Comparison of ENCODE assay signal across 1 cellular context in the genomic region with DNA sequence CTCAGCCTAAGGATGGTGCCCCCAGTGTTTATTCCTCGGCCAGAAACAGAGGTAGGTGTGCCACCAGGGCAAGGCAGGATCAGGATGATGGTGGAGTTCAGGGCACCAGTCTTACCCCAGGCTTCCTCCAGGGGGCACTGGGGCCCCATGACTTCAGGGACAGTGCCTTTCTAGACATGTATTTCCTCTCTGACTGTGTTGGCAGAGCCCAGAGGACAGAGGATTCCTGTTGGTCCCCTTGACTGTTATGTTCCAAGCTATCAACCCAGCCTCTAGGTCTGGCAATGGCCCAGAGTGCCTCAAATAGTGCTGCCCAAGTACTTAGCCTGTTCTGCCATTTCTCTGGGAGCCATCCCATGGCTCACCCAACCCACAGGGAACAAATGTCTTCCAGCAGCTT.
TF ChIP-seq lines count a peak whose summit lies in the region.

No MANE protein-coding gene starts in this region.

TF ChIP-seq in HepG2, 621 proteins besides CTCF, POLR2A, EP300 and RAD21 (continues in another document):
- TF ChIP-seq RXRA (CRISPR knock-in tag; IDR thresholded peaks at IDR 0.05) (peak; percentile 21; the same call in 1 of the 2 replicates), ELF3 (CRISPR knock-in tag; IDR thresholded peaks at IDR 0.05) (peak; percentile 66; the same call in 1 of the 2 replicates), SMC3 (IDR thresholded peaks at IDR 0.05; ENCODE audit: low read length) (peak; percentile 100), ETV6 (CRISPR knock-in tag; conservative IDR thresholded peaks at IDR 0.05) (0 out of 2 replicates have a peak, but pooled peaks have one; percentile 27), POGZ (CRISPR knock-in tag; IDR thresholded peaks at IDR 0.05) (0 out of 2 replicates have a peak, but pooled peaks have one; percentile 23), SMAD3 (CRISPR knock-in tag; IDR thresholded peaks at IDR 0.05) (0 out of 2 replicates have a peak, but pooled peaks have one; percentile 72), ZNF264 (CRISPR knock-in tag; IDR thresholded peaks at IDR 0.05) (no peak), ZBTB1 (CRISPR knock-in tag; IDR thresholded peaks at IDR 0.05; ENCODE audit: borderline replicate concordance) (no peak), STAG1 (CRISPR knock-in tag; IDR thresholded peaks at IDR 0.05) (peak; percentile 99), TEAD3 (CRISPR knock-in tag; optimal IDR thresholded peaks at IDR 0.05; ENCODE audit: borderline replicate concordance) (peak; percentile 49), SOX13 (IDR thresholded peaks at IDR 0.05) (no peak), SOX13 (CRISPR knock-in tag; conservative IDR thresholded peaks at IDR 0.05 in 1 of 2, IDR thresholded peaks at IDR 0.05 in 1 of 2) (peak in 1 of 2 experiments; percentile 14; a peak in 1 of 4 replicates), NR2F6 (IDR thresholded peaks at IDR 0.05) (no peak), NR2F6 (CRISPR knock-in tag; IDR thresholded peaks at IDR 0.05) (0 out of 2 replicates have a peak, but pooled peaks have one; percentile 30), ZNF451 (CRISPR knock-in tag; IDR thresholded peaks at IDR 0.05) (no peak), KDM2A (CRISPR knock-in tag; IDR thresholded peaks at IDR 0.05; ENCODE audit: borderline replicate concordance, low read depth) (0 out of 2 replicates have a peak, but pooled peaks have one; percentile 24), ZNF337 (CRISPR knock-in tag; IDR thresholded peaks at IDR 0.05; ENCODE audit: borderline replicate concordance, low read depth) (no peak), CCDC6 (CRISPR knock-in tag; IDR thresholded peaks at IDR 0.05) (no peak), MIER2 (CRISPR knock-in tag; IDR thresholded peaks at IDR 0.05) (0 out of 2 replicates have a peak, but pooled peaks have one; percentile 30), HOXA7 (CRISPR knock-in tag; IDR thresholded peaks at IDR 0.05) (no peak), NR2F2 (IDR thresholded peaks at IDR 0.05; ENCODE audit: borderline replicate concordance, low read depth) (0 out of 2 replicates have a peak, but pooled peaks have one; percentile 7), ZNF180 (CRISPR knock-in tag; IDR thresholded peaks at IDR 0.05; ENCODE audit: borderline replicate concordance, low read depth) (no peak), ZFAT (CRISPR knock-in tag; conservative IDR thresholded peaks at IDR 0.05) (no peak), NFRKB (IDR thresholded peaks at IDR 0.05) (no peak), HNRNPH1 (optimal IDR thresholded peaks at IDR 0.05; ENCODE audit: low read depth, low read length) (no peak), DNMT1 (CRISPR knock-in tag; IDR thresholded peaks at IDR 0.05) (no peak), ZNF615 (CRISPR knock-in tag; IDR thresholded peaks at IDR 0.05; ENCODE audit: borderline replicate concordance) (no peak), GTF2F1 (IDR thresholded peaks at IDR 0.05; ENCODE audit: low read length) (no peak), JUND (CRISPR knock-in tag; IDR thresholded peaks at IDR 0.05) (no peak), ZSCAN30 (CRISPR knock-in tag; IDR thresholded peaks at IDR 0.05) (no peak), ERF (CRISPR knock-in tag; IDR thresholded peaks at IDR 0.05) (peak; percentile 60; the same call in 1 of the 2 replicates), MAZ (IDR thresholded peaks at IDR 0.05; ENCODE audit: borderline replicate concordance, low read depth, low read length) (no peak), MAZ (CRISPR knock-in tag; IDR thresholded peaks at IDR 0.05; ENCODE audit: low read depth) (0 out of 2 replicates have a peak, but pooled peaks have one; percentile 35), MEIS2 (CRISPR knock-in tag; IDR thresholded peaks at IDR 0.05) (no peak), CCAR2 (optimal IDR thresholded peaks at IDR 0.05; ENCODE audit: low read depth, low read length) (no peak), ZNF335 (CRISPR knock-in tag; IDR thresholded peaks at IDR 0.05) (no peak), REPIN1 (CRISPR knock-in tag; IDR thresholded peaks at IDR 0.05; ENCODE audit: borderline replicate concordance, low read depth) (peak; percentile 49; the same call in 1 of the 2 replicates), YY1 (IDR thresholded peaks at IDR 0.05; ENCODE audit: insufficient read depth, insufficient replicate concordance, low read depth, low read length) (peak; percentile 42), ZNF780A (CRISPR knock-in tag; IDR thresholded peaks at IDR 0.05) (no peak), TARDBP (CRISPR knock-in tag; IDR thresholded peaks at IDR 0.05) (no peak), ZEB1 (IDR thresholded peaks at IDR 0.05; ENCODE audit: insufficient replicate concordance, low read depth) (no peak), ZSCAN21 (CRISPR knock-in tag; IDR thresholded peaks at IDR 0.05; ENCODE audit: borderline replicate concordance) (peak; percentile 47; the same call in 1 of the 2 replicates), NFE2L2 (IDR thresholded peaks at IDR 0.05; ENCODE audit: low read length) (no peak), ZNF777 (CRISPR knock-in tag; IDR thresholded peaks at IDR 0.05) (no peak), SAP130 (CRISPR knock-in tag; IDR thresholded peaks at IDR 0.05; ENCODE audit: low read depth) (peak; percentile 38; the same call in 1 of the 2 replicates), PHB2 (IDR thresholded peaks at IDR 0.05; ENCODE audit: partially characterized antibody) (no peak), CAMTA2 (CRISPR knock-in tag; IDR thresholded peaks at IDR 0.05; ENCODE audit: borderline replicate concordance) (0 out of 2 replicates have a peak, but pooled peaks have one; percentile 15), GTF3A (CRISPR knock-in tag; conservative IDR thresholded peaks at IDR 0.05) (no peak)
- TF ChIP-seq, protein P1, sequence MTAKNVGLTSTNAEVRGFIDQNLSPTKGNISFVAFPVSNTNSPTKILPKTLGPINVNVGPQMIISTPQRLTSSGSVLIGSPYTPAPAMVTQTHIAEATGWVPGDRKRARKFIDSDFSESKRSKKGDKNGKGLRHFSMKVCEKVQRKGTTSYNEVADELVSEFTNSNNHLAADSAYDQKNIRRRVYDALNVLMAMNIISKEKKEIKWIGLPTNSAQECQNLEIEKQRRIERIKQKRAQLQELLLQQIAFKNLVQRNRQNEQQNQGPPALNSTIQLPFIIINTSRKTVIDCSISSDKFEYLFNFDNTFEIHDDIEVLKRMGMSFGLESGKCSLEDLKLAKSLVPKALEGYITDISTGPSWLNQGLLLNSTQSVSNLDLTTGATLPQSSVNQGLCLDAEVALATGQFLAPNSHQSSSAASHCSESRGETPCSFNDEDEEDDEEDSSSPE (CRISPR knock-in tag; IDR thresholded peaks at IDR 0.05): no peak
- TF ChIP-seq, protein P2, sequence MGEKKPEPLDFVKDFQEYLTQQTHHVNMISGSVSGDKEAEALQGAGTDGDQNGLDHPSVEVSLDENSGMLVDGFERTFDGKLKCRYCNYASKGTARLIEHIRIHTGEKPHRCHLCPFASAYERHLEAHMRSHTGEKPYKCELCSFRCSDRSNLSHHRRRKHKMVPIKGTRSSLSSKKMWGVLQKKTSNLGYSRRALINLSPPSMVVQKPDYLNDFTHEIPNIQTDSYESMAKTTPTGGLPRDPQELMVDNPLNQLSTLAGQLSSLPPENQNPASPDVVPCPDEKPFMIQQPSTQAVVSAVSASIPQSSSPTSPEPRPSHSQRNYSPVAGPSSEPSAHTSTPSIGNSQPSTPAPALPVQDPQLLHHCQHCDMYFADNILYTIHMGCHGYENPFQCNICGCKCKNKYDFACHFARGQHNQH (CRISPR knock-in tag; IDR thresholded peaks at IDR 0.05): peak; percentile 20; the same call in 1 of the 2 replicates
- TF ChIP-seq, protein P3, sequence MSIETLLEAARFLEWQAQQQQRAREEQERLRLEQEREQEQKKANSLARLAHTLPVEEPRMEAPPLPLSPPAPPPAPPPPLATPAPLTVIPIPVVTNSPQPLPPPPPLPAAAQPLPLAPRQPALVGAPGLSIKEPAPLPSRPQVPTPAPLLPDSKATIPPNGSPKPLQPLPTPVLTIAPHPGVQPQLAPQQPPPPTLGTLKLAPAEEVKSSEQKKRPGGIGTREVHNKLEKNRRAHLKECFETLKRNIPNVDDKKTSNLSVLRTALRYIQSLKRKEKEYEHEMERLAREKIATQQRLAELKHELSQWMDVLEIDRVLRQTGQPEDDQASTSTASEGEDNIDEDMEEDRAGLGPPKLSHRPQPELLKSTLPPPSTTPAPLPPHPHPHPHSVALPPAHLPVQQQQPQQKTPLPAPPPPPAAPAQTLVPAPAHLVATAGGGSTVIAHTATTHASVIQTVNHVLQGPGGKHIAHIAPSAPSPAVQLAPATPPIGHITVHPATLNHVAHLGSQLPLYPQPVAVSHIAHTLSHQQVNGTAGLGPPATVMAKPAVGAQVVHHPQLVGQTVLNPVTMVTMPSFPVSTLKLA (IDR thresholded peaks at IDR 0.05): no peak
- TF ChIP-seq, protein P4, sequence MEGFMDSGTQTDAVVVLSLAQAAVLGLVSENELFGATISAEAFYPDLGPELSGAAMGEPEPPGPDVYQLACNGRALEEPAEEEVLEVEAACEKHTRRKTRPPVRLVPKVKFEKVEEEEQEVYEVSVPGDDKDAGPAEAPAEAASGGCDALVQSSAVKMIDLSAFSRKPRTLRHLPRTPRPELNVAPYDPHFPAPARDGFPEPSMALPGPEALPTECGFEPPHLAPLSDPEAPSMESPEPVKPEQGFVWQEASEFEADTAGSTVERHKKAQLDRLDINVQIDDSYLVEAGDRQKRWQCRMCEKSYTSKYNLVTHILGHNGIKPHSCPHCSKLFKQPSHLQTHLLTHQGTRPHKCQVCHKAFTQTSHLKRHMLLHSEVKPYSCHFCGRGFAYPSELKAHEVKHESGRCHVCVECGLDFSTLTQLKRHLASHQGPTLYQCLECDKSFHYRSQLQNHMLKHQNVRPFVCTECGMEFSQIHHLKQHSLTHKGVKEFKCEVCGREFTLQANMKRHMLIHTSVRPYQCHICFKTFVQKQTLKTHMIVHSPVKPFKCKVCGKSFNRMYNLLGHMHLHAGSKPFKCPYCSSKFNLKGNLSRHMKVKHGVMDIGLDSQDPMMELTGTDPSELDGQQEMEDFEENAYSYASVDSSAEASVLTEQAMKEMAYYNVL (CRISPR knock-in tag; IDR thresholded peaks at IDR 0.05; ENCODE audit: borderline replicate concordance): peak; percentile 59; the same call in 1 of the 2 replicates
- TF ChIP-seq, protein P5, sequence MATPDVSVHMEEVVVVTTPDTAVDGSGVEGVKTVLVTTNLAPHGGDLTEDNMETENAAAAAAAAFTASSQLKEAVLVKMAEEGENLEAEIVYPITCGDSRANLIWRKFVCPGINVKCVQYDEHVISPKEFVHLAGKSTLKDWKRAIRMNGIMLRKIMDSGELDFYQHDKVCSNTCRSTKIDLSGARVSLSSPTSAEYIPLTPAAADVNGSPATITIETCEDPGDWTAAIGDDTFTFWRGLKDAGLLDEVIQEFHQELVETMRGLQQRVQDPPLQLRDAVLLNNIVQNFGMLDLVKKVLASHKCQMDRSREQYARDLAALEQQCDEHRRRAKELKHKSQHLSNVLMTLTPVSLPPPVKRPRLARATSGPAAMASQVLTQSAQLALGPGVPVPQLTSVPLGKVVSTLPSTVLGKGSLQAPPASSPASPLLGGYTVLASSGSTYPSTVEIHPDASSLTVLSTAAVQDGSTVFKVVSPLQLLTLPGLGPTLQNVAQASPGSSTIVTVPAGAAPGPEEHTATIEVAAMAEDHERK (CRISPR knock-in tag; IDR thresholded peaks at IDR 0.05; ENCODE audit: low read depth): no peak
- TF ChIP-seq, protein P6, sequence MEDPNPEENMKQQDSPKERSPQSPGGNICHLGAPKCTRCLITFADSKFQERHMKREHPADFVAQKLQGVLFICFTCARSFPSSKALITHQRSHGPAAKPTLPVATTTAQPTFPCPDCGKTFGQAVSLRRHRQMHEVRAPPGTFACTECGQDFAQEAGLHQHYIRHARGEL (CRISPR knock-in tag; IDR thresholded peaks at IDR 0.05): 0 out of 2 replicates have a peak, but pooled peaks have one; percentile 23
- TF ChIP-seq, protein P7, sequence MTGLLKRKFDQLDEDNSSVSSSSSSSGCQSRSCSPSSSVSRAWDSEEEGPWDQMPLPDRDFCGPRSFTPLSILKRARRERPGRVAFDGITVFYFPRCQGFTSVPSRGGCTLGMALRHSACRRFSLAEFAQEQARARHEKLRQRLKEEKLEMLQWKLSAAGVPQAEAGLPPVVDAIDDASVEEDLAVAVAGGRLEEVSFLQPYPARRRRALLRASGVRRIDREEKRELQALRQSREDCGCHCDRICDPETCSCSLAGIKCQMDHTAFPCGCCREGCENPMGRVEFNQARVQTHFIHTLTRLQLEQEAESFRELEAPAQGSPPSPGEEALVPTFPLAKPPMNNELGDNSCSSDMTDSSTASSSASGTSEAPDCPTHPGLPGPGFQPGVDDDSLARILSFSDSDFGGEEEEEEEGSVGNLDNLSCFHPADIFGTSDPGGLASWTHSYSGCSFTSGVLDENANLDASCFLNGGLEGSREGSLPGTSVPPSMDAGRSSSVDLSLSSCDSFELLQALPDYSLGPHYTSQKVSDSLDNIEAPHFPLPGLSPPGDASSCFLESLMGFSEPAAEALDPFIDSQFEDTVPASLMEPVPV (CRISPR knock-in tag; IDR thresholded peaks at IDR 0.05): no peak
- TF ChIP-seq, protein P8, sequence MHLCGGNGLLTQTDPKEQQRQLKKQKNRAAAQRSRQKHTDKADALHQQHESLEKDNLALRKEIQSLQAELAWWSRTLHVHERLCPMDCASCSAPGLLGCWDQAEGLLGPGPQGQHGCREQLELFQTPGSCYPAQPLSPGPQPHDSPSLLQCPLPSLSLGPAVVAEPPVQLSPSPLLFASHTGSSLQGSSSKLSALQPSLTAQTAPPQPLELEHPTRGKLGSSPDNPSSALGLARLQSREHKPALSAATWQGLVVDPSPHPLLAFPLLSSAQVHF (CRISPR knock-in tag; IDR thresholded peaks at IDR 0.05): no peak
- TF ChIP-seq, protein P9, sequence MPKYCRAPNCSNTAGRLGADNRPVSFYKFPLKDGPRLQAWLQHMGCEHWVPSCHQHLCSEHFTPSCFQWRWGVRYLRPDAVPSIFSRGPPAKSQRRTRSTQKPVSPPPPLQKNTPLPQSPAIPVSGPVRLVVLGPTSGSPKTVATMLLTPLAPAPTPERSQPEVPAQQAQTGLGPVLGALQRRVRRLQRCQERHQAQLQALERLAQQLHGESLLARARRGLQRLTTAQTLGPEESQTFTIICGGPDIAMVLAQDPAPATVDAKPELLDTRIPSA (CRISPR knock-in tag; IDR thresholded peaks at IDR 0.05; ENCODE audit: borderline replicate concordance): no peak
- TF ChIP-seq, protein P10, sequence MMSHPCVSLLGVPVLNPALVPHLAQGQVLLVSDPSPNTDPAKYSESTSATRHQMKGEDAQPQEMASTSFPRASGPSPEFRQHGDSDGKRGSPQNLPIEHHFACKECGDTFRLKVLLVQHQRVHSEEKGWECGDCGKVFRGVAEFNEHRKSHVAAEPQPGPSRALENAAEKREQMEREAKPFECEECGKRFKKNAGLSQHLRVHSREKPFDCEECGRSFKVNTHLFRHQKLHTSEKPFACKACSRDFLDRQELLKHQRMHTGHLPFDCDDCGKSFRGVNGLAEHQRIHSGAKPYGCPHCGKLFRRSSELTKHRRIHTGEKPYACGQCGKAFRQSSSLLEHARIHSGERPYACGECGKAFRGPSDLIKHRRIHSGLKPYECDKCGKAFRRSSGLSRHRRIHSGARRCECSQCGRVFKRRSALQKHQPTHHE (CRISPR knock-in tag; IDR thresholded peaks at IDR 0.05; ENCODE audit: borderline replicate concordance): no peak
- TF ChIP-seq, protein P11, sequence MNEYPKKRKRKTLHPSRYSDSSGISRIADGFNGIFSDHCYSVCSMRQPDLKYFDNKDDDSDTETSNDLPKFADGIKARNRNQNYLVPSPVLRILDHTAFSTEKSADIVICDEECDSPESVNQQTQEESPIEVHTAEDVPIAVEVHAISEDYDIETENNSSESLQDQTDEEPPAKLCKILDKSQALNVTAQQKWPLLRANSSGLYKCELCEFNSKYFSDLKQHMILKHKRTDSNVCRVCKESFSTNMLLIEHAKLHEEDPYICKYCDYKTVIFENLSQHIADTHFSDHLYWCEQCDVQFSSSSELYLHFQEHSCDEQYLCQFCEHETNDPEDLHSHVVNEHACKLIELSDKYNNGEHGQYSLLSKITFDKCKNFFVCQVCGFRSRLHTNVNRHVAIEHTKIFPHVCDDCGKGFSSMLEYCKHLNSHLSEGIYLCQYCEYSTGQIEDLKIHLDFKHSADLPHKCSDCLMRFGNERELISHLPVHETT (CRISPR knock-in tag; conservative IDR thresholded peaks at IDR 0.05): no peak
